7 cellular contexts compared by ENCODE assay signal in the genomic region with DNA sequence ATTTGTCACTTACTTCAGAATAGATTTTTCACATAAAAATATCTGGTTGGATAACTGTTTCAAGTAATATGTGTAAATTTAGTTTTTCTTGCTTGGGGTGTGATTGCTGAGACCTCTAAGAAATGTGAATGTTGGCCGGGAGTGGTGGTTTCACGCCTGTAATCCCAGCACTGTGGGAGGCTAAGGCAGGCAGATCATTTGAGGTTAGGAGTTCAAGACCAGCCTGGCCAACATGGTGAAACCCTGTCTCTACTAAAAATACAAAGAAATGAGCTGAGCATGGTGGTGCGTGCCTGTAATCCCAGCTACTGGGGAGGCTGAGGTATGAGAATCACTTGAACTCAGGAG.
A peak's percentile ranks its signal among the peaks of the same experiment; 100 is the strongest.
DNase-seq lines count a peak whose midpoint lies in the region; ATAC-seq and TF ChIP-seq lines count a peak whose summit lies in the region.
"Not testable (repeated sequence)": the region's sequence is repeated elsewhere in the genome, so short reads cannot be mapped to it uniquely, and the experiment has no call there.

No MANE protein-coding gene starts in this region.

- in situ Hi-C loops in brain microvascular endothelial cell (cut with HindIII; ENCODE audit: low pct_ligation_motif_present, low sequenced_read_pairs), result not testable (repeated sequence)

- not testable (repeated sequence) for H3K36me3 Mint-ChIP-seq in T-helper 2 cell treated with Interferon-gamma antibody and Interleukin-4, amounts not matched to agents 5 μg/mL and 100 μg/mL, for 36 hours (ENCODE audit: low read depth); glutamatergic neuron (ENCODE audit: unreplicated experiment); osteocyte (ENCODE audit: unreplicated experiment)

- H3K27ac Mint-ChIP-seq in T-helper 2 cell treated with Interferon-gamma antibody and Interleukin-4, amounts not matched to agents 5 μg/mL and 100 μg/mL, for 36 hours; glutamatergic neuron (ENCODE audit: unreplicated experiment): not testable (repeated sequence)
- H3K27ac Mint-ChIP-seq in osteocyte (ENCODE audit: unreplicated experiment), result peak overlapping the region; percentile 83

- TF ChIP-seq CTCF in C4-2B (conservative IDR thresholded peaks at IDR 0.05); brain microvascular endothelial cell (IDR thresholded peaks at IDR 0.05; ENCODE audit: low read depth, low read length, missing control alignments); glutamatergic neuron (IDR thresholded peaks at IDR 0.05; ENCODE audit: partially characterized antibody, unreplicated experiment); osteocyte (IDR thresholded peaks at IDR 0.05): not testable (repeated sequence)

- not testable (repeated sequence) for H3K36me3 ChIP-seq in brain microvascular endothelial cell (replicated peaks); skeletal muscle tissue (ENCODE audit: control insufficient read depth in 3 of 3, insufficient read depth in 3 of 3, low read length in 3 of 3)

- H3K4me1 ChIP-seq in skeletal muscle tissue (ENCODE audit: control insufficient read depth in 3 of 3, insufficient read depth in 3 of 3, low read length in 3 of 3), result not testable (repeated sequence)

- H3K9ac ChIP-seq in skeletal muscle tissue (ENCODE audit: low read depth in 1 of 3, low read length in 3 of 3), result not testable (repeated sequence)

- H3K27ac ChIP-seq in C4-2B, result peak overlapping the region; percentile 74
- peak overlapping the region; percentile 37 for H3K27ac ChIP-seq in brain microvascular endothelial cell
- H3K27ac ChIP-seq in skeletal muscle tissue (ENCODE audit: low read depth, low read length), result peak overlapping the region; percentile 27

- peak overlapping the region; percentile 47 for H3K4me3 Mint-ChIP-seq in T-helper 2 cell treated with Interferon-gamma antibody and Interleukin-4, amounts not matched to agents 5 μg/mL and 100 μg/mL, for 36 hours
- H3K4me3 Mint-ChIP-seq in glutamatergic neuron (ENCODE audit: unreplicated experiment), result peak overlapping the region; percentile 42
- not testable (repeated sequence) for H3K4me3 Mint-ChIP-seq in osteocyte (ENCODE audit: unreplicated experiment)

- DNase-seq in T-helper 2 cell treated with Interferon-gamma antibody and Interleukin-4, amounts not matched to agents 5 μg/mL and 100 μg/mL, for 36 hours (ENCODE audit: low spot score); brain microvascular endothelial cell; glutamatergic neuron; left ventricle myocardium superior; osteocyte (ENCODE audit: extremely low spot score, unreplicated experiment): not testable (repeated sequence)

- H3K4me3 ChIP-seq in brain microvascular endothelial cell (ENCODE audit: low read depth, low read length); skeletal muscle tissue (ENCODE audit: low read length in 3 of 3): not testable (repeated sequence)

- H3K9me3 Mint-ChIP-seq in T-helper 2 cell treated with Interferon-gamma antibody and Interleukin-4, amounts not matched to agents 5 μg/mL and 100 μg/mL, for 36 hours; glutamatergic neuron (ENCODE audit: unreplicated experiment); osteocyte (ENCODE audit: unreplicated experiment): not testable (repeated sequence)

- ATAC-seq in left ventricle myocardium superior, result peak; percentile 65

- H3K27me3 Mint-ChIP-seq in T-helper 2 cell treated with Interferon-gamma antibody and Interleukin-4, amounts not matched to agents 5 μg/mL and 100 μg/mL, for 36 hours (ENCODE audit: low read depth), result peaks cover 28% of the 10 kb centered on the region
- not testable (repeated sequence) for H3K27me3 Mint-ChIP-seq in glutamatergic neuron (ENCODE audit: unreplicated experiment)
- peaks cover 20% of the 10 kb centered on the region for H3K27me3 Mint-ChIP-seq in osteocyte (ENCODE audit: unreplicated experiment)

- intact Hi-C loops in left ventricle myocardium superior (cut with micrococcal nuclease), result not testable (repeated sequence)

- H3K9me3 ChIP-seq in skeletal muscle tissue (ENCODE audit: control insufficient read depth in 3 of 3, low read length in 3 of 3), result not testable (repeated sequence)

- peaks cover 23% of the 10 kb centered on the region for H3K4me1 Mint-ChIP-seq in T-helper 2 cell treated with Interferon-gamma antibody and Interleukin-4, amounts not matched to agents 5 μg/mL and 100 μg/mL, for 36 hours (ENCODE audit: low read depth)
- H3K4me1 Mint-ChIP-seq in glutamatergic neuron (ENCODE audit: low read depth, unreplicated experiment), result not testable (repeated sequence)
- H3K4me1 Mint-ChIP-seq in osteocyte (ENCODE audit: unreplicated experiment), result peaks cover 24% of the 10 kb centered on the region

- not testable (repeated sequence) for H3K27me3 ChIP-seq in brain microvascular endothelial cell (replicated peaks); skeletal muscle tissue (ENCODE audit: control insufficient read depth in 3 of 3, insufficient read depth in 3 of 3, low read length in 3 of 3)
